In genomic region chr1:107974090-107974489, GRCh38 we compare ENCODE assay signal across 8 cellular contexts. TPM values are rescaled to one million over a fixed set of nuclear protein-coding genes. Genes with fewer than 3 reads are reported as not detected.
"Had no signal": no experiment of that assay in that cellular context is flagged by ENCODE, and none has a peak within 500 bp of the region (broad histone marks: within the 10 kb centered on the region; RNA-seq: fewer than 3 reads in every experiment).

No MANE protein-coding gene starts in this region.

- H3K9me3 Mint-ChIP-seq: IgD-negative memory B cell had no signal

- ATAC-seq: HepG2, K562 had no signal

- H3K4me3 Mint-ChIP-seq: IgD-negative memory B cell had no signal

- H3K4me3 ChIP-seq: K562 had no signal

- H3K27ac Mint-ChIP-seq: IgD-negative memory B cell had no signal

- DNase-seq: IMR-90, KBM-7, KG1 had no signal

- H3K27ac ChIP-seq: HL-60, KMS-11 had no signal

RNA-seq across cellular contexts. Expression of gene VAV3, which starts 9.1 kb away (rescaled TPM):
- total RNA-seq: K562 had no signal
